In genomic region chr1:231826566-231826965, GRCh38 we compare ENCODE assay signal across 2 cellular contexts.
TF ChIP-seq lines count a peak whose summit lies in the region.

No MANE protein-coding gene starts in this region.

TF ChIP-seq in SK-N-SH, 30 proteins besides CTCF, POLR2A, EP300 and RAD21 (continued from another document):
- TF ChIP-seq GABPA (IDR thresholded peaks at IDR 0.05; ENCODE audit: low read depth) (no peak), TEAD4 (IDR thresholded peaks at IDR 0.05; ENCODE audit: borderline replicate concordance, insufficient read depth) (no peak), SIN3A (IDR thresholded peaks at IDR 0.05; ENCODE audit: borderline replicate concordance, low read depth, low read length) (no peak), PBX3 (IDR thresholded peaks at IDR 0.05) (no peak), MAX (IDR thresholded peaks at IDR 0.05; ENCODE audit: low read depth) (no peak), FOXM1 (IDR thresholded peaks at IDR 0.05; ENCODE audit: low read depth) (no peak), ZBTB33 (IDR thresholded peaks at IDR 0.05; ENCODE audit: borderline replicate concordance, low read depth) (no peak), MEF2A (IDR thresholded peaks at IDR 0.05; ENCODE audit: borderline replicate concordance, low read depth) (no peak)

TF ChIP-seq in SK-N-SH treated with all-trans-retinoic acid at 6 μM for 48 hours, 23 proteins besides CTCF, POLR2A, EP300 and RAD21 (continued from another document):
- no peak for TF ChIP-seq TSHZ2 (CRISPR knock-in tag; IDR thresholded peaks at IDR 0.05)
